ENCODE assay signal across 21 cellular contexts in the genomic region with DNA sequence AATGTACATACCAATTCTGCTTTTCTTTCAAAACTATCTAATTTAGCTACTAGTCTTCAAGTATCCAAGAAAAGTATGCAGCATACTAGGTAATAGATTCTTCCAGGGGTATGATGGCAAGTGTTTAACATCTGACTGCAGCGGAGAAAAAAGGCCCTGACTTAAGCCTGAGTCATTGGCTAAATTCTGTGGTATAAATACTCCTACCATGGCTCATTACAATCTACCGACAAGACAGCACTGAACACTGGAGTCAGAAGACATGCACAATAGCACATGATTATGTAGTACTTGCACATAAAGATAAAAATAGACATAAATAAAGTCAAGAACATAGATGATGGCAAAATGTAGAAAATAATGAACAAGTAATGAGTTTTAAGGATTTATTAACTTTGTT.
A peak's percentile ranks its signal among the peaks of the same experiment; 100 is the strongest.
DNase-seq lines count a peak whose midpoint lies in the region; ATAC-seq, FAIRE-seq and TF ChIP-seq lines count a peak whose summit lies in the region.
"Had no signal": no experiment of that assay in that cellular context is flagged by ENCODE, and none has a peak within 500 bp of the region (broad histone marks: within the 10 kb centered on the region; RNA-seq: fewer than 3 reads in every experiment).

No MANE protein-coding gene starts in this region.

- no peaks in the 10 kb centered on the region for H4K20me1 ChIP-seq in GM23248 (ENCODE audit: insufficient read depth)

- WGBS in GM23248 (ENCODE audit: low coverage in 1 of 2, low lambda C conversion rate in 2 of 2, missing lambda C conversion rate in 2 of 2), 2 experiments, result 0 to 1% methylated on average over 2 of the region's 2 CpGs
- 80 to 81% methylated on average over 2 of the region's 2 CpGs for WGBS in pancreas, 2 donors

- H3K4me3 ChIP-seq in GM23248 (no peak overlapping the region), adipocyte (ENCODE audit: low read length) (no peak overlapping the region), pancreas (no peak overlapping the region)

- no peaks in the 10 kb centered on the region for H3K9me3 Mint-ChIP-seq in endothelial cell (ENCODE audit: unreplicated experiment)

- H3K9me2 ChIP-seq in GM23248 (ENCODE audit: insufficient read depth), result no peaks in the 10 kb centered on the region

- no peak overlapping the region for H3K4me3 Mint-ChIP-seq in endothelial cell (ENCODE audit: unreplicated experiment)
- H3K4me3 Mint-ChIP-seq: central memory CD8-positive, alpha-beta T cell; natural killer cell treated with Interleukin-12 subunit alpha and Interleukin-12 subunit beta and Interleukin-15 and Interleukin-18, amount 100 ng/mL, for 72 hours; T-helper 17 cell had no signal

- H3K27ac Mint-ChIP-seq in endothelial cell (ENCODE audit: unreplicated experiment), result no peak overlapping the region
- H3K27ac Mint-ChIP-seq: activated naive CD4-positive, alpha-beta T cell treated with anti-CD3 and anti-CD28 coated beads, Interleukin-2, amount 50 U/mL, for 72 hours; natural killer cell treated with Interleukin-12 subunit alpha and Interleukin-12 subunit beta and Interleukin-15 and Interleukin-18, amount 100 ng/mL, for 72 hours; T-helper 17 cell had no signal

- no peaks in the 10 kb centered on the region for H3K4me1 Mint-ChIP-seq in endothelial cell (ENCODE audit: unreplicated experiment)
- H3K4me1 Mint-ChIP-seq: central memory CD8-positive, alpha-beta T cell; T-helper 17 cell had no signal

- intact Hi-C loops in pancreas (cut with DNase I), result no loop called here

- in situ Hi-C loops in ACHN (cut with HindIII; ENCODE audit: low pct_ligation_motif_present, low pct_unique_long_range_greater_than_20kb, low sequenced_read_pairs) (no loop called here), GM23248 (cut with MboI) (no loop called here)

- TF ChIP-seq CTCF in foreskin keratinocyte (conservative IDR thresholded peaks at IDR 0.05), result no peak
- TF ChIP-seq CTCF in pancreas (IDR thresholded peaks at IDR 0.05), result no peak
- TF ChIP-seq CTCF in endothelial cell (IDR thresholded peaks at IDR 0.05; ENCODE audit: unreplicated experiment), result no peak

- H3K4me1 ChIP-seq in GM23248 (ENCODE audit: insufficient read depth), result peaks cover 12% of the 10 kb centered on the region; the same call in 1 of the 2 replicates
- H3K4me1 ChIP-seq in adipocyte (ENCODE audit: control insufficient read depth, insufficient read depth, low read length), result peaks cover 7% of the 10 kb centered on the region
- no peaks in the 10 kb centered on the region for H3K4me1 ChIP-seq in foreskin keratinocyte
- no peaks in the 10 kb centered on the region for H3K4me1 ChIP-seq in pancreas
- H3K4me1 ChIP-seq: Caco-2 had no signal

- peaks cover 7% of the 10 kb centered on the region for H3F3A ChIP-seq in GM23248 (ENCODE audit: insufficient read depth)

- H3K36me3 ChIP-seq in GM23248 (ENCODE audit: low read depth) (no peaks in the 10 kb centered on the region), adipocyte (ENCODE audit: control insufficient read depth, insufficient read depth, low read length, severe bottlenecking) (no peaks in the 10 kb centered on the region), pancreas (no peaks in the 10 kb centered on the region)

- H3K27me3 Mint-ChIP-seq in endothelial cell (ENCODE audit: unreplicated experiment), result no peaks in the 10 kb centered on the region
- H3K27me3 Mint-ChIP-seq: central memory CD8-positive, alpha-beta T cell; natural killer cell treated with Interleukin-12 subunit alpha and Interleukin-12 subunit beta and Interleukin-15 and Interleukin-18, amount 100 ng/mL, for 72 hours; T-helper 17 cell had no signal

- H3K27ac ChIP-seq in GM23248 (no peak overlapping the region), foreskin keratinocyte (no peak overlapping the region), pancreas (no peak overlapping the region)

- ATAC-seq in foreskin keratinocyte, result peak; percentile 84
- ATAC-seq in pancreas, result no peak
- ATAC-seq: activated naive CD4-positive, alpha-beta T cell treated with anti-CD3 and anti-CD28 coated beads, Interleukin-2, amount 50 U/mL, for 72 hours; natural killer cell treated with Interleukin-12 subunit alpha and Interleukin-12 subunit beta and Interleukin-15 and Interleukin-18, amount 100 ng/mL, for 72 hours; T-helper 17 cell had no signal

- H3K27me3 ChIP-seq in GM23248 (replicated peaks; ENCODE audit: insufficient read depth) (no peaks in the 10 kb centered on the region), adipocyte (replicated peaks; ENCODE audit: control insufficient read depth, insufficient read depth, low read length) (no peaks in the 10 kb centered on the region), foreskin keratinocyte (no peaks in the 10 kb centered on the region), pancreas (no peaks in the 10 kb centered on the region)

- H3K9me3 ChIP-seq in GM23248 (ENCODE audit: low read depth) (no peaks in the 10 kb centered on the region), adipocyte (ENCODE audit: control insufficient read depth, low read length) (no peaks in the 10 kb centered on the region), pancreas (no peaks in the 10 kb centered on the region)
- H3K9me3 ChIP-seq: Caco-2 had no signal

- no peak overlapping the region for H3K4me2 ChIP-seq in GM23248 (ENCODE audit: unreplicated experiment)

- H2AFZ ChIP-seq in GM23248, result no peak overlapping the region

- H3K79me2 ChIP-seq in GM23248 (ENCODE audit: insufficient read depth), result no peaks in the 10 kb centered on the region

- DNase-seq in ACHN (peak; percentile 86), GM23248 (peak; percentile 92), adipocyte (ENCODE audit: low read depth) (peak; percentile 57), foreskin keratinocyte (peak; percentile 18 to 64), frontal cortex (ENCODE audit: low spot score in 2 of 2) (no peak), pancreas (no peak), endothelial cell (ENCODE audit: low spot score) (no peak)
- no peak for DNase-seq in effector CD4-positive, alpha-beta T cell
- DNase-seq: activated CD4-positive, alpha-beta T cell treated with anti-CD3 and anti-CD28 coated beads for 48 hours; Caco-2; hypothalamus; MV-4-11; NCI-H2081 treated with DMSO at 0.1 percent for 48 hours; NCI-H748 treated with DMSO at 0.1 percent for 48 hours; SHP77; stimulated activated CD4-positive, alpha-beta T cell treated with anti-CD3 and anti-CD28 coated beads, Interleukin-1b, Interleukin-23, amount 100 ng/mL, for 48 hours; T-helper 17 cell had no signal

- H3K9ac ChIP-seq in GM23248 (no peak overlapping the region), adipocyte (ENCODE audit: low read length) (no peak overlapping the region)

- FAIRE-seq in frontal cortex (lab: Jason Lieb, UNC), result no peak
- no peak for FAIRE-seq in pancreas (lab: Jason Lieb, UNC)
- FAIRE-seq: GM18507 had no signal

- H3K36me3 Mint-ChIP-seq in endothelial cell (ENCODE audit: low read depth, unreplicated experiment), result no peaks in the 10 kb centered on the region
- H3K36me3 Mint-ChIP-seq: activated naive CD4-positive, alpha-beta T cell treated with anti-CD3 and anti-CD28 coated beads, Interleukin-2, amount 50 U/mL, for 72 hours; natural killer cell treated with Interleukin-12 subunit alpha and Interleukin-12 subunit beta and Interleukin-15 and Interleukin-18, amount 100 ng/mL, for 72 hours had no signal

Comparison
In these comparisons a context has a peak if more than half of its experiments do, and no peak if none do; other contexts are left out.
1. DNase-seq: peak in ACHN (single experiment), GM23248 (single experiment), adipocyte (single experiment) and foreskin keratinocyte (2 of 2); none in frontal cortex (0 of 2), pancreas (0 of 6), endothelial cell (single experiment) and effector CD4-positive, alpha-beta T cell (single experiment).